In the genomic region with DNA sequence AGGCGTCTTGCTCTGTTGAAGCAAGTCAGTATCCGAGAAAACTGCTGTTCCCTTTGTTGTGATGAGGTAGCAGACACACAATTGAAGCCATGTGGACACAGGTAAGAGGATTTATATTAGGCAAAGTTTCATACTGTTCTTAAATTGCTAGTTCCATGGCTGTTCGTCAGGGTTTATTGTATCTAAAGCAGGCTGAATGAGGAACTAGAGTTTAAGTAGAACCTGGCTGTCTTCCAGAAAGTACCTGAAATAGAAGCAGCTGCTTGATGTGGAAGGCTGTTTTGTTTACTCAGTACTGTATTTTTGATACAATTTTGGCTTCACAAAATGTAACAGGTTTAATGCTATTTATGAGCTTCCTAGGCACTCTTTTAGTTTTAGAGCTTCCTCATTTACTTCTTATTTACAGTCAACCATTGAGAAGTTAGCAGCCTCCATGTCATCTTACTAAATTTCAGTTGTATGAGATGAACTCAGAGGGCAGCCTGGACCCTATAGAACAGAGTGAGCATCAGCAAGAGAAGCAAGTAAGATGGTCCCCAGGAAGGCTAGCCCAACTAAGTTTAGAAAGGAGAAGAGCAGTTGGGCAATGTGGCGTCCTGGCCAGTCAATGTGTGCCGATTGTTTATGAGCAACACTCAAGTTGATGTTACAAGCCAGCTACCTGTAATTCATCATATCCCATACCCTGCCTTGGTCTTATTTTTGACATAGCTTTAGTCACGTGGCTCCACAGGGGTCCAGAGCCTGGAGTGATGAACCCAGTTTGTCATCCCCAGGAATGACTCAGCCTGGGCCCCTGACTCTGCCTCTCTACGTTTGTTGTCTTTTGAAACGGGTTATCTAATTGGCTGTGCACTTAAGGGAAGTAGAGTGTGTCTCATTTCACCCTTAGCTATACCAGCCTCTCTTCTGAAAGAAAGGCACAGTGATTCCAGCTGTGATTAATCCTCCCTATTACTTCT, we compare ENCODE assay signal across 1 cellular context.
TF ChIP-seq lines count a peak whose summit lies in the region.

No MANE protein-coding gene starts in this region.

TF ChIP-seq in GM23338, 12 proteins besides CTCF, POLR2A, EP300 and RAD21 (continued from another document):
- no peak for TF ChIP-seq JUNB (IDR thresholded peaks at IDR 0.05; ENCODE audit: unreplicated experiment)
- no peak for TF ChIP-seq ZNF331 (CRISPR knock-in tag; IDR thresholded peaks at IDR 0.05; ENCODE audit: low read depth)
- TF ChIP-seq, protein P1, sequence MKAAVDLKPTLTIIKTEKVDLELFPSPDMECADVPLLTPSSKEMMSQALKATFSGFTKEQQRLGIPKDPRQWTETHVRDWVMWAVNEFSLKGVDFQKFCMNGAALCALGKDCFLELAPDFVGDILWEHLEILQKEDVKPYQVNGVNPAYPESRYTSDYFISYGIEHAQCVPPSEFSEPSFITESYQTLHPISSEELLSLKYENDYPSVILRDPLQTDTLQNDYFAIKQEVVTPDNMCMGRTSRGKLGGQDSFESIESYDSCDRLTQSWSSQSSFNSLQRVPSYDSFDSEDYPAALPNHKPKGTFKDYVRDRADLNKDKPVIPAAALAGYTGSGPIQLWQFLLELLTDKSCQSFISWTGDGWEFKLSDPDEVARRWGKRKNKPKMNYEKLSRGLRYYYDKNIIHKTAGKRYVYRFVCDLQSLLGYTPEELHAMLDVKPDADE (IDR thresholded peaks at IDR 0.05): no peak
- no peak for TF ChIP-seq NANOG (IDR thresholded peaks at IDR 0.05; ENCODE audit: borderline replicate concordance)
- TF ChIP-seq, protein P2, sequence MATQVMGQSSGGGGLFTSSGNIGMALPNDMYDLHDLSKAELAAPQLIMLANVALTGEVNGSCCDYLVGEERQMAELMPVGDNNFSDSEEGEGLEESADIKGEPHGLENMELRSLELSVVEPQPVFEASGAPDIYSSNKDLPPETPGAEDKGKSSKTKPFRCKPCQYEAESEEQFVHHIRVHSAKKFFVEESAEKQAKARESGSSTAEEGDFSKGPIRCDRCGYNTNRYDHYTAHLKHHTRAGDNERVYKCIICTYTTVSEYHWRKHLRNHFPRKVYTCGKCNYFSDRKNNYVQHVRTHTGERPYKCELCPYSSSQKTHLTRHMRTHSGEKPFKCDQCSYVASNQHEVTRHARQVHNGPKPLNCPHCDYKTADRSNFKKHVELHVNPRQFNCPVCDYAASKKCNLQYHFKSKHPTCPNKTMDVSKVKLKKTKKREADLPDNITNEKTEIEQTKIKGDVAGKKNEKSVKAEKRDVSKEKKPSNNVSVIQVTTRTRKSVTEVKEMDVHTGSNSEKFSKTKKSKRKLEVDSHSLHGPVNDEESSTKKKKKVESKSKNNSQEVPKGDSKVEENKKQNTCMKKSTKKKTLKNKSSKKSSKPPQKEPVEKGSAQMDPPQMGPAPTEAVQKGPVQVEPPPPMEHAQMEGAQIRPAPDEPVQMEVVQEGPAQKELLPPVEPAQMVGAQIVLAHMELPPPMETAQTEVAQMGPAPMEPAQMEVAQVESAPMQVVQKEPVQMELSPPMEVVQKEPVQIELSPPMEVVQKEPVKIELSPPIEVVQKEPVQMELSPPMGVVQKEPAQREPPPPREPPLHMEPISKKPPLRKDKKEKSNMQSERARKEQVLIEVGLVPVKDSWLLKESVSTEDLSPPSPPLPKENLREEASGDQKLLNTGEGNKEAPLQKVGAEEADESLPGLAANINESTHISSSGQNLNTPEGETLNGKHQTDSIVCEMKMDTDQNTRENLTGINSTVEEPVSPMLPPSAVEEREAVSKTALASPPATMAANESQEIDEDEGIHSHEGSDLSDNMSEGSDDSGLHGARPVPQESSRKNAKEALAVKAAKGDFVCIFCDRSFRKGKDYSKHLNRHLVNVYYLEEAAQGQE (IDR thresholded peaks at IDR 0.05; ENCODE audit: unreplicated experiment): no peak
- no peak for TF ChIP-seq STAT1 (IDR thresholded peaks at IDR 0.05; ENCODE audit: unreplicated experiment)
- no peak for TF ChIP-seq EZH2phosphoT487 (IDR thresholded peaks at IDR 0.05; ENCODE audit: unreplicated experiment)
